In genomic region chr3:54731697-54732445, GRCh38 we compare ENCODE assay signal across 25 cellular contexts.
"Had no signal": no experiment of that assay in that cellular context is flagged by ENCODE, and none has a peak within 500 bp of the region (broad histone marks: within the 10 kb centered on the region; RNA-seq: fewer than 3 reads in every experiment).

No MANE protein-coding gene starts in this region.

- H3K4me1 ChIP-seq: Peyer's patch had no signal

- H3K27ac ChIP-seq: KMS-11, Peyer's patch, RWPE1, SJCRH30 had no signal

- H3K9me3 ChIP-seq: Peyer's patch, SJCRH30 had no signal

- H3K4me3 ChIP-seq: Peyer's patch, SJCRH30 had no signal

- H3K27me3 ChIP-seq: Peyer's patch, SJCRH30 had no signal

- H3K36me3 ChIP-seq: Peyer's patch, SJCRH30 had no signal

- DNase-seq: activated CD4-positive, alpha-beta memory T cell treated with anti-CD3 and anti-CD28 coated beads for 36 hours; activated CD4-positive, alpha-beta T cell treated with anti-CD3 and anti-CD28 coated beads, Interleukin-2, amount 10 ng/mL, durations not matched to agents 24 days and 14 days; activated CD4-positive, CD25-positive, alpha-beta regulatory T cell treated with anti-CD3 and anti-CD28 coated beads, Interleukin-2, amount 50 U/mL, for 72 hours; activated CD8-positive, alpha-beta memory T cell treated with anti-CD3 and anti-CD28 coated beads for 24 hours; activated effector memory CD4-positive, alpha-beta T cell treated with anti-CD3 and anti-CD28 coated beads, Interleukin-2, amount 50 U/mL, for 16 hours; activated naive CD4-positive, alpha-beta T cell treated with Interleukin-2 at 50 U/mL for 16 hours; activated naive CD8-positive, alpha-beta T cell treated with anti-CD3 and anti-CD28 coated beads, Interleukin-2, amount 50 U/mL, for 24 hours; activated T-cell treated with anti-CD3 and anti-CD28 coated beads, Interleukin-2, amount 50 U/mL, for 4 hours; amygdala; NCI-H1092; NCI-H1930; NCI-H2107; NCI-H2171 treated with DMSO at 0.1 percent for 48 hours; NCI-H226; NCI-H510A; NCI-H526 treated with DMSO at 0.1 percent for 48 hours; NCI-H82; NK-92 treated with Interleukin-12 subunit alpha and Interleukin-12 subunit beta, amount 100 ng/mL, for 24 hours; OCI-M1; Peyer's patch; Right ventricle myocardium superior; SJCRH30; SW 1271 had no signal
